In the genomic region with DNA sequence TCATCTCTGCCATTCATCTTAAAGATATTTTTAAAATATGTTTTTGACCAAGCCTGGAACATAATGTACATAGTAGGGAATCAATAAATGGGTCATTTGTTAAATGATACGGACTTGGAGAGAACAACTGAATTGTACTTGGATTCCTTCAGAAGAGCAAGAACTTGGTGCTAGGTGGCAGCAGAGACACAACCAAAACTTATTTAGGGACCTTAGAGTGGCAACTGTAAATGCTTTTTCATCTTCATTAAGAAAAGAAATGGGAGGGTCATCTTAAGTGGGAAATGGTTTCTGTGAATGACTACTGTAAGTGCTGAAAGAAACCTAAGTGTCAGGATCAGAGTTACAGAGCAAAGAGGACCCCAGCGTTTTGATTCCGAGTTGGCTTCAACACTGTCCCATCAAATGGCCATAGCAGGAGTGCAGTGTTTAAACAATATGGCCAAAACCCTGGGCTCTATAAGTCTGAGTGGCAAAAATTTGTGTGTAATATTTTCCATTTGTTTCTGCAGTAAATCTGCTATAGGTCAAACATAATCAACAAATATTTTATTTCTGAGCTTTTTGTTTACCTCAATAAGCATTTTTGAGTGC, we compare ENCODE assay signal across 1 cellular context.
TF ChIP-seq lines count a peak whose summit lies in the region.

No MANE protein-coding gene starts in this region.

TF ChIP-seq in K562, 482 proteins besides CTCF, POLR2A, EP300 and RAD21 (continued from another document):
- TF ChIP-seq, protein P1, sequence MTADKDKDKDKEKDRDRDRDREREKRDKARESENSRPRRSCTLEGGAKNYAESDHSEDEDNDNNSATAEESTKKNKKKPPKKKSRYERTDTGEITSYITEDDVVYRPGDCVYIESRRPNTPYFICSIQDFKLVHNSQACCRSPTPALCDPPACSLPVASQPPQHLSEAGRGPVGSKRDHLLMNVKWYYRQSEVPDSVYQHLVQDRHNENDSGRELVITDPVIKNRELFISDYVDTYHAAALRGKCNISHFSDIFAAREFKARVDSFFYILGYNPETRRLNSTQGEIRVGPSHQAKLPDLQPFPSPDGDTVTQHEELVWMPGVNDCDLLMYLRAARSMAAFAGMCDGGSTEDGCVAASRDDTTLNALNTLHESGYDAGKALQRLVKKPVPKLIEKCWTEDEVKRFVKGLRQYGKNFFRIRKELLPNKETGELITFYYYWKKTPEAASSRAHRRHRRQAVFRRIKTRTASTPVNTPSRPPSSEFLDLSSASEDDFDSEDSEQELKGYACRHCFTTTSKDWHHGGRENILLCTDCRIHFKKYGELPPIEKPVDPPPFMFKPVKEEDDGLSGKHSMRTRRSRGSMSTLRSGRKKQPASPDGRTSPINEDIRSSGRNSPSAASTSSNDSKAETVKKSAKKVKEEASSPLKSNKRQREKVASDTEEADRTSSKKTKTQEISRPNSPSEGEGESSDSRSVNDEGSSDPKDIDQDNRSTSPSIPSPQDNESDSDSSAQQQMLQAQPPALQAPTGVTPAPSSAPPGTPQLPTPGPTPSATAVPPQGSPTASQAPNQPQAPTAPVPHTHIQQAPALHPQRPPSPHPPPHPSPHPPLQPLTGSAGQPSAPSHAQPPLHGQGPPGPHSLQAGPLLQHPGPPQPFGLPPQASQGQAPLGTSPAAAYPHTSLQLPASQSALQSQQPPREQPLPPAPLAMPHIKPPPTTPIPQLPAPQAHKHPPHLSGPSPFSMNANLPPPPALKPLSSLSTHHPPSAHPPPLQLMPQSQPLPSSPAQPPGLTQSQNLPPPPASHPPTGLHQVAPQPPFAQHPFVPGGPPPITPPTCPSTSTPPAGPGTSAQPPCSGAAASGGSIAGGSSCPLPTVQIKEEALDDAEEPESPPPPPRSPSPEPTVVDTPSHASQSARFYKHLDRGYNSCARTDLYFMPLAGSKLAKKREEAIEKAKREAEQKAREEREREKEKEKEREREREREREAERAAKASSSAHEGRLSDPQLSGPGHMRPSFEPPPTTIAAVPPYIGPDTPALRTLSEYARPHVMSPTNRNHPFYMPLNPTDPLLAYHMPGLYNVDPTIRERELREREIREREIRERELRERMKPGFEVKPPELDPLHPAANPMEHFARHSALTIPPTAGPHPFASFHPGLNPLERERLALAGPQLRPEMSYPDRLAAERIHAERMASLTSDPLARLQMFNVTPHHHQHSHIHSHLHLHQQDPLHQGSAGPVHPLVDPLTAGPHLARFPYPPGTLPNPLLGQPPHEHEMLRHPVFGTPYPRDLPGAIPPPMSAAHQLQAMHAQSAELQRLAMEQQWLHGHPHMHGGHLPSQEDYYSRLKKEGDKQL (CRISPR knock-in tag; IDR thresholded peaks at IDR 0.05; ENCODE audit: borderline replicate concordance), result no peak
- no peak for TF ChIP-seq SMARCE1 (IDR thresholded peaks at IDR 0.05)
- no peak for TF ChIP-seq PYGO2 (tag; IDR thresholded peaks at IDR 0.05)
- TF ChIP-seq ZNF253 (CRISPR knock-in tag; conservative IDR thresholded peaks at IDR 0.05), result no peak
TF ChIP-seq in K562: peak in this region for 0.
